13 cellular contexts compared by ENCODE assay signal in genomic region chr19:35860818-35861639, GRCh38. TPM values are rescaled to one million over a fixed set of nuclear protein-coding genes. Genes with fewer than 3 reads are reported as not detected.
DNase-seq lines count a peak whose midpoint lies in the region; ATAC-seq and TF ChIP-seq lines count a peak whose summit lies in the region.
"Had no signal": no experiment of that assay in that cellular context is flagged by ENCODE, and none has a peak within 500 bp of the region (broad histone marks: within the 10 kb centered on the region; RNA-seq: fewer than 3 reads in every experiment).

No MANE protein-coding gene starts in this region.

- no peak overlapping the region for H2BK120ac ChIP-seq in IMR-90 (ENCODE audit: low read depth, low read length)

- H3K79me1 ChIP-seq in IMR-90 (ENCODE audit: low read depth in 1 of 2, low read length in 2 of 2): no peaks in the 10 kb centered on the region

- dilution Hi-C loops in IMR-90 (cut with HindIII; ENCODE audit: low sequenced_read_pairs, unreplicated experiment): no loop called here

- intact Hi-C loops in IMR-90 (cut with micrococcal nuclease): no loop called here

- no peaks in the 10 kb centered on the region for H3K9me3 ChIP-seq in IMR-90 (ENCODE audit: control insufficient read depth, insufficient read depth, low read length)
- H3K9me3 ChIP-seq in iPS DF 6.9 (ENCODE audit: control insufficient read depth, insufficient read depth, low read length): no peaks in the 10 kb centered on the region
- H3K9me3 ChIP-seq: esophagus squamous epithelium had no signal

- no peak for DNase-seq in IMR-90
- DNase-seq in iPS DF 6.9 (ENCODE audit: low read depth, low spot score): peak; percentile 74
- DNase-seq in retinal pigment epithelial cell (ENCODE audit: low read depth): peak; percentile 13
- DNase-seq in dermis blood vessel endothelial cell: no peak
- DNase-seq in T1000 (lab: John Stamatoyannopoulos, UW): no peak
- DNase-seq: activated effector memory CD4-positive, alpha-beta T cell treated with anti-CD3 and anti-CD28 coated beads, Interleukin-2, amount 50 U/mL, for 16 hours; esophagus squamous epithelium; GM23248; Kasumi-1; stimulated activated naive CD8-positive, alpha-beta T cell treated with anti-CD3 and anti-CD28 coated beads, Interleukin-15, Interleukin-2, amounts not matched to agents 100 U/mL and 50 U/mL, for 24 hours; T-helper 1 cell had no signal

- no peaks in the 10 kb centered on the region; the same call in 1 of the 2 replicates for H3K4me1 ChIP-seq in IMR-90 (ENCODE audit: control insufficient read depth, insufficient read depth, low read length)
- 0 out of 2 replicates have a peak, but pooled peaks cover 3% of the 10 kb centered on the region for H3K4me1 ChIP-seq in iPS DF 6.9 (ENCODE audit: control insufficient read depth, insufficient read depth, low read length)
- H3K4me1 ChIP-seq: parathyroid adenoma had no signal

- peak overlapping the region; percentile 72 for H2AFZ ChIP-seq in IMR-90 (replicated peaks; ENCODE audit: low read length, poor library complexity)
- H2AFZ ChIP-seq: GM23248, parathyroid adenoma had no signal

- 12% methylated on average over 23 of the region's 55 CpGs; no CpG with 5 or more reads in 1 of the 2 experiments for WGBS in IMR-90 (ENCODE audit: extremely low coverage in 2 of 2, insufficient read length in 1 of 2), 2 experiments
- no CpG with 5 or more reads among the region's 55 CpGs for WGBS in iPS DF 6.9 (ENCODE audit: insufficient coverage, insufficient read length)

- no peak overlapping the region for H3K14ac ChIP-seq in IMR-90 (replicated peaks; ENCODE audit: low read depth, low read length)

- no peak overlapping the region for H4K8ac ChIP-seq in IMR-90 (ENCODE audit: low read depth in 2 of 2, low read length in 2 of 2)

- H2BK15ac ChIP-seq in IMR-90 (ENCODE audit: low read depth, low read length): no peak overlapping the region

- POLR2A ChIA-PET in IMR-90 (lab: Charles Lee; ENCODE audit: unreplicated experiment): no interaction called here

- no peak overlapping the region for H4K91ac ChIP-seq in IMR-90 (ENCODE audit: insufficient read depth, low read depth, low read length)

- H2BK20ac ChIP-seq in IMR-90 (ENCODE audit: low read depth, low read length): no peak overlapping the region

- CTCF ChIA-PET in IMR-90 (lab: Yijun Ruan, JAX): no interaction called here

- H3K9me1 ChIP-seq in IMR-90 (ENCODE audit: insufficient read depth, low read length): no peaks in the 10 kb centered on the region

- no peak overlapping the region for H2BK5ac ChIP-seq in IMR-90 (ENCODE audit: low read depth, low read length, poor library complexity, severe bottlenecking)

- no peak for TF ChIP-seq CTCF in IMR-90 (conservative IDR thresholded peaks at IDR 0.05; ENCODE audit: low read depth, low read length)
- no peak for TF ChIP-seq CTCF in retinal pigment epithelial cell (conservative IDR thresholded peaks at IDR 0.05; ENCODE audit: low read depth, low read length)

- no peak for TF ChIP-seq POLR2A in IMR-90 (IDR thresholded peaks at IDR 0.05; ENCODE audit: low read depth, low read length)

- no peak overlapping the region for H3K18ac ChIP-seq in IMR-90 (ENCODE audit: low read depth, low read length)

- no peak overlapping the region for H2AK9ac ChIP-seq in IMR-90 (replicated peaks; ENCODE audit: low read depth, low read length, poor library complexity)

- no peak for TF ChIP-seq RAD21 in IMR-90 (IDR thresholded peaks at IDR 0.05; ENCODE audit: low read length)

- H3K4me2 ChIP-seq in IMR-90 (ENCODE audit: low read depth, low read length): no peak overlapping the region

- H3K23ac ChIP-seq in IMR-90 (ENCODE audit: low read depth, low read length): no peak overlapping the region

- H3K27ac ChIP-seq in IMR-90 (ENCODE audit: insufficient read depth, low read length) (no peak overlapping the region), iPS DF 6.9 (ENCODE audit: low read length) (no peak overlapping the region)
- H3K27ac ChIP-seq: esophagus squamous epithelium, GM23248, parathyroid adenoma had no signal

- H3K36me3 ChIP-seq in IMR-90 (ENCODE audit: control insufficient read depth, insufficient read depth, low read length): no peaks in the 10 kb centered on the region
- no peaks in the 10 kb centered on the region for H3K36me3 ChIP-seq in iPS DF 6.9 (ENCODE audit: control insufficient read depth, insufficient read depth, low read length)
- H3K36me3 ChIP-seq: esophagus squamous epithelium had no signal

- no peak overlapping the region for H3K9ac ChIP-seq in IMR-90 (ENCODE audit: low read depth, low read length)
- H3K9ac ChIP-seq: GM23248, parathyroid adenoma had no signal

- no TSS peak for BruUV-seq in IMR-90 (replicated peaks; lab: Mats Ljungman, UMichigan)

- H3K4me3 ChIP-seq in IMR-90 (ENCODE audit: insufficient read depth, low read depth, low read length): no peak overlapping the region
- peak overlapping the region; percentile 26; the same call in 1 of the 2 replicates for H3K4me3 ChIP-seq in iPS DF 6.9 (ENCODE audit: low read length)
- H3K4me3 ChIP-seq in retinal pigment epithelial cell (ENCODE audit: low read length): peak overlapping the region; percentile 14
- H3K4me3 ChIP-seq: esophagus squamous epithelium, GM23248 had no signal

- peaks cover 73% of the 10 kb centered on the region for H3K27me3 ChIP-seq in IMR-90 (ENCODE audit: control insufficient read depth, insufficient read depth, low read length)
- H3K27me3 ChIP-seq in iPS DF 6.9 (ENCODE audit: control insufficient read depth, insufficient read depth, low read length): peaks cover 2% of the 10 kb centered on the region; the same call in 1 of the 2 replicates

- no peak overlapping the region for H4K5ac ChIP-seq in IMR-90 (ENCODE audit: low read depth, low read length)

- in situ Hi-C loops in IMR-90 (cut with MboI; ENCODE audit: low sequenced_read_pairs): no loop called here

- no peaks in the 10 kb centered on the region; the same call in 1 of the 2 replicates for H4K20me1 ChIP-seq in IMR-90 (ENCODE audit: insufficient read depth, low read length)

- no peak overlapping the region for H3K4ac ChIP-seq in IMR-90 (ENCODE audit: low read depth, low read length)

- no peak for ATAC-seq in IMR-90 (ENCODE audit: low read depth)
- ATAC-seq: stimulated activated naive CD8-positive, alpha-beta T cell treated with anti-CD3 and anti-CD28 coated beads, Interleukin-15, Interleukin-2, amounts not matched to agents 100 U/mL and 50 U/mL, for 24 hours had no signal

- no peak overlapping the region for H3K56ac ChIP-seq in IMR-90 (ENCODE audit: extremely low read depth, insufficient read depth, low read length)

- no peak overlapping the region for H2AK5ac ChIP-seq in IMR-90 (ENCODE audit: low read depth, low read length)

TF ChIP-seq in IMR-90, 13 proteins besides CTCF, POLR2A, EP300 and RAD21 (continues in another document):
- TF ChIP-seq NFE2L2 (IDR thresholded peaks at IDR 0.05; ENCODE audit: low read depth, low read length): no peak
- TF ChIP-seq BHLHE40 (IDR thresholded peaks at IDR 0.05; ENCODE audit: low read depth, low read length): no peak
- no peak for TF ChIP-seq USF2 (IDR thresholded peaks at IDR 0.05; ENCODE audit: low read depth, low read length)
- no peak for TF ChIP-seq CHD1 (IDR thresholded peaks at IDR 0.05; ENCODE audit: low read depth, low read length)
- TF ChIP-seq MAZ (IDR thresholded peaks at IDR 0.05; ENCODE audit: borderline replicate concordance, low read depth, low read length): no peak
- TF ChIP-seq MAFK (IDR thresholded peaks at IDR 0.05; ENCODE audit: low read depth, low read length): no peak

RNA-seq across cellular contexts. Expression of gene KIRREL2, which starts 4.3 kb away (rescaled TPM):
- total RNA-seq in IMR-90 (2012; rRNA removed): not detected in 2 replicates
- 0.04 TPM in 1 of 2 replicates, not detected in the other for polyA plus RNA-seq in IMR-90 (2012; rRNA removed)
- polyA plus RNA-seq in IMR-90 (2012; cell fraction: cytosol; rRNA removed): 0.04 TPM in 2 replicates
- polyA plus RNA-seq in IMR-90 (2012; cell fraction: nucleus; rRNA removed; ENCODE audit: low replicate concordance): 0.07 TPM in 1 of 2 replicates, not detected in the other
- not detected in 2 replicates for total RNA-seq in dermis blood vessel endothelial cell
- total RNA-seq: bronchial epithelial cell, GM23248 had no signal
- polyA plus RNA-seq: GM23248 had no signal

RNA-seq across cellular contexts. Expression of gene APLP1, which starts 7.3 kb away (rescaled TPM):
- 4.7 and 6.7 TPM in 2 replicates for total RNA-seq in IMR-90 (2012; rRNA removed)
- 41.0 and 44.3 TPM in 2 replicates for polyA plus RNA-seq in IMR-90 (2012; rRNA removed)
- 33.4 and 44.7 TPM in 2 replicates for polyA plus RNA-seq in IMR-90 (2012; cell fraction: cytosol; rRNA removed)
- 16.6 and 37.3 TPM in 2 replicates for polyA plus RNA-seq in IMR-90 (2012; cell fraction: nucleus; rRNA removed; ENCODE audit: low replicate concordance)
- total RNA-seq in dermis blood vessel endothelial cell: 1.9 and 2.5 TPM in 2 replicates

RNA-seq across cellular contexts. Expression of gene NPHS1, which starts 8.7 kb away (rescaled TPM):
- total RNA-seq in IMR-90 (2012; rRNA removed) (not detected in 2 replicates), dermis blood vessel endothelial cell (not detected in 2 replicates)
- not detected in 2 replicates for polyA plus RNA-seq in IMR-90 (2012; rRNA removed)
- not detected in 2 replicates for polyA plus RNA-seq in IMR-90 (2012; cell fraction: cytosol; rRNA removed)
- polyA plus RNA-seq in IMR-90 (2012; cell fraction: nucleus; rRNA removed; ENCODE audit: low replicate concordance): not detected in 2 replicates
- total RNA-seq: bronchial epithelial cell, esophagus squamous epithelium, GM23248 had no signal
- polyA plus RNA-seq: GM23248 had no signal

RNA-seq across cellular contexts. Expression of gene NFKBID, which starts 39.3 kb away (rescaled TPM):
- total RNA-seq in IMR-90 (2012; rRNA removed) (1.1 and 1.4 TPM in 2 replicates), dermis blood vessel endothelial cell (2.7 and 3.2 TPM in 2 replicates)
- 12.3 and 13.3 TPM in 2 replicates for polyA plus RNA-seq in IMR-90 (2012; rRNA removed)
- 2.6 and 3.7 TPM in 2 replicates for polyA plus RNA-seq in IMR-90 (2012; cell fraction: cytosol; rRNA removed)
- polyA plus RNA-seq in IMR-90 (2012; cell fraction: nucleus; rRNA removed; ENCODE audit: low replicate concordance): 85.3 and 103 TPM in 2 replicates

RNA-seq across cellular contexts. Expression of gene HCST, which starts 41.3 kb away (rescaled TPM):
- not detected in 2 replicates for total RNA-seq in IMR-90 (2012; rRNA removed)
- polyA plus RNA-seq in IMR-90 (2012; rRNA removed): 0.93 and 1.5 TPM in 2 replicates
- polyA plus RNA-seq in IMR-90 (2012; cell fraction: cytosol; rRNA removed): 1.4 TPM in 1 of 2 replicates, not detected in the other
- 0.31 and 2.1 TPM in 2 replicates for polyA plus RNA-seq in IMR-90 (2012; cell fraction: nucleus; rRNA removed; ENCODE audit: low replicate concordance)
- total RNA-seq in dermis blood vessel endothelial cell: 0.19 TPM in 1 of 2 replicates, not detected in the other
- total RNA-seq: GM23248 had no signal

Comparison
In these comparisons a context has a peak if more than half of its experiments do, and no peak if none do; other contexts are left out.
1. DNase-seq: peak in iPS DF 6.9 (single experiment) and retinal pigment epithelial cell (single experiment); none in IMR-90 (single experiment), dermis blood vessel endothelial cell (single experiment) and T1000 (single experiment).